In genomic region chr6:86937219-86938079, GRCh38 we compare ENCODE assay signal across 1 cellular context.
TF ChIP-seq lines count a peak whose summit lies in the region.

A gene with protein sequence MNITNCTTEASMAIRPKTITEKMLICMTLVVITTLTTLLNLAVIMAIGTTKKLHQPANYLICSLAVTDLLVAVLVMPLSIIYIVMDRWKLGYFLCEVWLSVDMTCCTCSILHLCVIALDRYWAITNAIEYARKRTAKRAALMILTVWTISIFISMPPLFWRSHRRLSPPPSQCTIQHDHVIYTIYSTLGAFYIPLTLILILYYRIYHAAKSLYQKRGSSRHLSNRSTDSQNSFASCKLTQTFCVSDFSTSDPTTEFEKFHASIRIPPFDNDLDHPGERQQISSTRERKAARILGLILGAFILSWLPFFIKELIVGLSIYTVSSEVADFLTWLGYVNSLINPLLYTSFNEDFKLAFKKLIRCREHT (plus strand): TSS chr6:86937528. CDS start chr6:87015335, 77,807 bp downstream.

TF ChIP-seq in K562, 482 proteins besides CTCF, POLR2A, EP300 and RAD21 (continued from another document):
- TF ChIP-seq, protein P1, sequence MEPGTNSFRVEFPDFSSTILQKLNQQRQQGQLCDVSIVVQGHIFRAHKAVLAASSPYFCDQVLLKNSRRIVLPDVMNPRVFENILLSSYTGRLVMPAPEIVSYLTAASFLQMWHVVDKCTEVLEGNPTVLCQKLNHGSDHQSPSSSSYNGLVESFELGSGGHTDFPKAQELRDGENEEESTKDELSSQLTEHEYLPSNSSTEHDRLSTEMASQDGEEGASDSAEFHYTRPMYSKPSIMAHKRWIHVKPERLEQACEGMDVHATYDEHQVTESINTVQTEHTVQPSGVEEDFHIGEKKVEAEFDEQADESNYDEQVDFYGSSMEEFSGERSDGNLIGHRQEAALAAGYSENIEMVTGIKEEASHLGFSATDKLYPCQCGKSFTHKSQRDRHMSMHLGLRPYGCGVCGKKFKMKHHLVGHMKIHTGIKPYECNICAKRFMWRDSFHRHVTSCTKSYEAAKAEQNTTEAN (CRISPR knock-in tag; IDR thresholded peaks at IDR 0.05): no peak
- TF ChIP-seq ZBTB49 (CRISPR knock-in tag; IDR thresholded peaks at IDR 0.05; ENCODE audit: borderline replicate concordance) (no peak), ZBTB7A (IDR thresholded peaks at IDR 0.05; ENCODE audit: borderline replicate concordance, control insufficient read depth, low read depth, low read length) (no peak), NFIX (CRISPR knock-in tag; IDR thresholded peaks at IDR 0.05; ENCODE audit: low read depth) (no peak), SETDB1 (IDR thresholded peaks at IDR 0.05; ENCODE audit: low read length) (no peak), ARID2 (IDR thresholded peaks at IDR 0.05) (0 out of 2 replicates have a peak, but pooled peaks have one; percentile 11), DMBX1 (CRISPR knock-in tag; IDR thresholded peaks at IDR 0.05; ENCODE audit: borderline replicate concordance) (no peak), COPS2 (conservative IDR thresholded peaks at IDR 0.05) (no peak), NR2F6 (CRISPR knock-in tag; IDR thresholded peaks at IDR 0.05) (no peak), ZNF551 (CRISPR knock-in tag; IDR thresholded peaks at IDR 0.05) (no peak), ZKSCAN3 (CRISPR knock-in tag; IDR thresholded peaks at IDR 0.05) (no peak), SMC3 (conservative IDR thresholded peaks at IDR 0.05; ENCODE audit: insufficient read depth, low read depth, low read length) (peak; percentile 80), NFXL1 (CRISPR knock-in tag; IDR thresholded peaks at IDR 0.05) (no peak), ZNF165 (CRISPR knock-in tag; IDR thresholded peaks at IDR 0.05; ENCODE audit: borderline replicate concordance) (no peak), BRD9 (IDR thresholded peaks at IDR 0.05; ENCODE audit: low read depth, partially characterized antibody) (no peak), ASH1L (IDR thresholded peaks at IDR 0.05; ENCODE audit: borderline replicate concordance, low read depth, partially characterized antibody) (no peak), XRCC3 (IDR thresholded peaks at IDR 0.05) (no peak), HEY1 (CRISPR knock-in tag; IDR thresholded peaks at IDR 0.05; ENCODE audit: borderline replicate concordance) (no peak), CBX3 (IDR thresholded peaks at IDR 0.05; ENCODE audit: borderline replicate concordance in 1 of 2, low read length in 2 of 2) (no peak), YY1 (IDR thresholded peaks at IDR 0.05; ENCODE audit: borderline replicate concordance in 1 of 3, control insufficient read depth in 1 of 3, extremely low read depth in 1 of 3, insufficient read depth in 3 of 3, insufficient read length in 1 of 3, insufficient replicate concordance in 2 of 3, low read depth in 1 of 3, low read length in 2 of 3) (peak in 1 of 3 experiments; percentile 47), JUN (IDR thresholded peaks at IDR 0.05; ENCODE audit: borderline replicate concordance, low read depth, low read length) (no peak), JUN (CRISPR knock-in tag; IDR thresholded peaks at IDR 0.05; ENCODE audit: borderline replicate concordance) (no peak), PBX2 (CRISPR knock-in tag; IDR thresholded peaks at IDR 0.05; ENCODE audit: low read depth) (no peak), PBX2 (tag; conservative IDR thresholded peaks at IDR 0.05; ENCODE audit: low read depth) (no peak), SNIP1 (IDR thresholded peaks at IDR 0.05; ENCODE audit: low read depth) (no peak)
- TF ChIP-seq, protein P2, sequence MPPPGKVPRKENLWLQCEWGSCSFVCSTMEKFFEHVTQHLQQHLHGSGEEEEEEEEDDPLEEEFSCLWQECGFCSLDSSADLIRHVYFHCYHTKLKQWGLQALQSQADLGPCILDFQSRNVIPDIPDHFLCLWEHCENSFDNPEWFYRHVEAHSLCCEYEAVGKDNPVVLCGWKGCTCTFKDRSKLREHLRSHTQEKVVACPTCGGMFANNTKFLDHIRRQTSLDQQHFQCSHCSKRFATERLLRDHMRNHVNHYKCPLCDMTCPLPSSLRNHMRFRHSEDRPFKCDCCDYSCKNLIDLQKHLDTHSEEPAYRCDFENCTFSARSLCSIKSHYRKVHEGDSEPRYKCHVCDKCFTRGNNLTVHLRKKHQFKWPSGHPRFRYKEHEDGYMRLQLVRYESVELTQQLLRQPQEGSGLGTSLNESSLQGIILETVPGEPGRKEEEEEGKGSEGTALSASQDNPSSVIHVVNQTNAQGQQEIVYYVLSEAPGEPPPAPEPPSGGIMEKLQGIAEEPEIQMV (tag; conservative IDR thresholded peaks at IDR 0.05; ENCODE audit: low read depth): no peak
- TF ChIP-seq, protein P3, sequence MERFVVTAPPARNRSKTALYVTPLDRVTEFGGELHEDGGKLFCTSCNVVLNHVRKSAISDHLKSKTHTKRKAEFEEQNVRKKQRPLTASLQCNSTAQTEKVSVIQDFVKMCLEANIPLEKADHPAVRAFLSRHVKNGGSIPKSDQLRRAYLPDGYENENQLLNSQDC (CRISPR knock-in tag; IDR thresholded peaks at IDR 0.05): no peak
